9 cellular contexts compared by ENCODE assay signal in the genomic region with DNA sequence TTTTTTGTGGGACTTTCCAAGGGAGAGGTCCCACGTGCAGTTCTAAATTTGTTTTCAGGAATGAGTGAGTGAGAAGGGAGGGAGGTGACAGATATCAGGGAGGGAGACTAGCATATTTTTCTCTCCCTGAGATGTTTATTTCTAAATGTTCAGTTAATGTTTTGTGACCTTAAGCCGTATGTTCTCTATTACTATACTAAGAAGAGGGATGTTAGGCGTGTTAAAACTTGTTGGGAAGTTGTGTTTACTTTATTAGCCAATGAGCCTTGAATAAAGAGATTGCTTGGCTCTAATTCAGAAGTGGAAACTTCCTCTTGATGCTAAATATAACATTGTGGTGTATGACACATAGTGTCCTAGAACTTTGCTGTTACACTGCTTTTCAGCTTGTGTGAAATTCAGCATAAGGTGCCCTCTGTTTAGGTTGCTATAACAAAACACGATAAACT. TPM values are rescaled to one million over a fixed set of nuclear protein-coding genes. Genes with fewer than 3 reads are reported as not detected.
DNase-seq lines count a peak whose midpoint lies in the region; ATAC-seq and TF ChIP-seq lines count a peak whose summit lies in the region.
"Had no signal": no experiment of that assay in that cellular context is flagged by ENCODE, and none has a peak within 500 bp of the region (broad histone marks: within the 10 kb centered on the region; RNA-seq: fewer than 3 reads in every experiment).

No MANE protein-coding gene starts in this region.

- 5 to 12% methylated on average over 4 of the region's 4 CpGs for WGBS in esophagus squamous epithelium, 2 donors

- TF ChIP-seq CTCF in activated CD8-positive, alpha-beta T cell treated with anti-CD3 and anti-CD28 coated beads for 36 hours (IDR thresholded peaks at IDR 0.05) = no peak
- TF ChIP-seq CTCF in esophagus squamous epithelium (IDR thresholded peaks at IDR 0.05) (no peak), thoracic aorta (IDR thresholded peaks at IDR 0.05) (no peak)

- ATAC-seq in activated CD8-positive, alpha-beta T cell treated with anti-CD3 and anti-CD28 coated beads for 36 hours = peak; percentile 62
- no peak for ATAC-seq in activated CD8-positive, alpha-beta T cell treated with anti-CD3 and anti-CD28 coated beads, Interleukin-2, amount 10 ng/mL, durations not matched to agents 7 days and 5 days
- peak; percentile 64 for ATAC-seq in thoracic aorta (ENCODE audit: insufficient number of reproducible peaks, low FRiP score, low read depth)
- ATAC-seq in GM19455 (IDR thresholded peaks at IDR 0.05; ENCODE audit: unreplicated experiment) = no peak

- no peak overlapping the region for H3K4me3 ChIP-seq in esophagus squamous epithelium
- H3K4me3 ChIP-seq in thoracic aorta = no peak overlapping the region

- H3K9me3 ChIP-seq in esophagus squamous epithelium (peaks cover 0 to 5% (median 0%) of the 10 kb centered on the region in 3 donors), thoracic aorta (no peaks in the 10 kb centered on the region)

- CTCF ChIA-PET in activated CD8-positive, alpha-beta T cell treated with anti-CD3 and anti-CD28 coated beads for 36 hours (lab: Charles Lee) = no interaction called here
- CTCF ChIA-PET in activated CD8-positive, alpha-beta T cell treated with anti-CD3 and anti-CD28 coated beads, Interleukin-2, amount 10 ng/mL, durations not matched to agents 7 days and 5 days (lab: Charles Lee) = no interaction called here

- H3K36me3 ChIP-seq in esophagus squamous epithelium (no peaks in the 10 kb centered on the region), thoracic aorta (no peaks in the 10 kb centered on the region)

- peaks cover 5% of the 10 kb centered on the region for H3K4me1 Mint-ChIP-seq in activated CD8-positive, alpha-beta T cell treated with anti-CD3 and anti-CD28 coated beads for 36 hours (ENCODE audit: low read depth)
- no peaks in the 10 kb centered on the region for H3K4me1 Mint-ChIP-seq in activated CD8-positive, alpha-beta T cell treated with anti-CD3 and anti-CD28 coated beads, Interleukin-2, amount 10 ng/mL, durations not matched to agents 7 days and 5 days (ENCODE audit: low read depth)
- H3K4me1 Mint-ChIP-seq: CD4-positive, alpha-beta memory T cell had no signal

- H3K27ac ChIP-seq in esophagus squamous epithelium (peak overlapping the region; percentile 25 to 76 (median 68)), thoracic aorta (peak overlapping the region in 1 of 2 donors; percentile 38)

- H3K27me3 ChIP-seq in esophagus squamous epithelium (no peaks in the 10 kb centered on the region), thoracic aorta (replicated peaks; ENCODE audit: insufficient read depth) (no peaks in the 10 kb centered on the region)

- peaks cover 8% of the 10 kb centered on the region for H3K9me3 Mint-ChIP-seq in activated CD8-positive, alpha-beta T cell treated with anti-CD3 and anti-CD28 coated beads for 36 hours
- peaks cover 10% of the 10 kb centered on the region for H3K9me3 Mint-ChIP-seq in activated CD8-positive, alpha-beta T cell treated with anti-CD3 and anti-CD28 coated beads, Interleukin-2, amount 10 ng/mL, durations not matched to agents 7 days and 5 days (ENCODE audit: insufficient read depth)

- H3K36me3 Mint-ChIP-seq in activated CD8-positive, alpha-beta T cell treated with anti-CD3 and anti-CD28 coated beads for 36 hours (ENCODE audit: low read depth) = no peaks in the 10 kb centered on the region
- H3K36me3 Mint-ChIP-seq in activated CD8-positive, alpha-beta T cell treated with anti-CD3 and anti-CD28 coated beads, Interleukin-2, amount 10 ng/mL, durations not matched to agents 7 days and 5 days (ENCODE audit: low read depth) = peaks cover 3% of the 10 kb centered on the region
- H3K36me3 Mint-ChIP-seq: CD4-positive, alpha-beta memory T cell had no signal

- no peak for TF ChIP-seq POLR2A in esophagus squamous epithelium (IDR thresholded peaks at IDR 0.05)

- no peak overlapping the region for H3K4me3 Mint-ChIP-seq in activated CD8-positive, alpha-beta T cell treated with anti-CD3 and anti-CD28 coated beads for 36 hours
- no peak overlapping the region for H3K4me3 Mint-ChIP-seq in activated CD8-positive, alpha-beta T cell treated with anti-CD3 and anti-CD28 coated beads, Interleukin-2, amount 10 ng/mL, durations not matched to agents 7 days and 5 days
- H3K4me3 Mint-ChIP-seq: CD4-positive, alpha-beta memory T cell had no signal

- intact Hi-C loops in activated CD8-positive, alpha-beta T cell treated with anti-CD3 and anti-CD28 coated beads for 36 hours (cut with micrococcal nuclease) = no loop called here
- intact Hi-C loops in esophagus squamous epithelium (cut with DNase I) = no loop called here

- H3K4me1 ChIP-seq in esophagus squamous epithelium (peaks cover 0 to 16% (median 15%) of the 10 kb centered on the region in 3 donors), thoracic aorta (ENCODE audit: control insufficient read depth in 1 of 2, low read depth in 2 of 2) (peaks cover 15 to 21% of the 10 kb centered on the region in 2 donors)

- POLR2A ChIA-PET in activated CD8-positive, alpha-beta T cell treated with anti-CD3 and anti-CD28 coated beads for 36 hours (lab: Charles Lee) = no interaction called here
- POLR2A ChIA-PET in activated CD8-positive, alpha-beta T cell treated with anti-CD3 and anti-CD28 coated beads, Interleukin-2, amount 10 ng/mL, durations not matched to agents 7 days and 5 days (lab: Charles Lee) = no interaction called here

- no peak for DNase-seq in activated CD8-positive, alpha-beta T cell treated with anti-CD3 and anti-CD28 coated beads for 36 hours
- DNase-seq in activated CD8-positive, alpha-beta T cell treated with anti-CD3 and anti-CD28 coated beads, Interleukin-2, amount 10 ng/mL, durations not matched to agents 7 days and 5 days = no peak
- DNase-seq in NCI-H1105 (lab: John Stamatoyannopoulos, UW) (peak; percentile 25), esophagus squamous epithelium (lab: John Stamatoyannopoulos, UW) (no peak), thoracic aorta (ENCODE audit: low spot score) (no peak), NCI-H1092 treated with DMSO at 0.1 percent for 48 hours (lab: John Stamatoyannopoulos, UW) (no peak), OCI-M2 (lab: John Stamatoyannopoulos, UW; ENCODE audit: unreplicated experiment) (no peak)
- DNase-seq: CD4-positive, alpha-beta memory T cell had no signal

- no peaks in the 10 kb centered on the region for H3K27me3 Mint-ChIP-seq in activated CD8-positive, alpha-beta T cell treated with anti-CD3 and anti-CD28 coated beads for 36 hours
- H3K27me3 Mint-ChIP-seq in activated CD8-positive, alpha-beta T cell treated with anti-CD3 and anti-CD28 coated beads, Interleukin-2, amount 10 ng/mL, durations not matched to agents 7 days and 5 days (ENCODE audit: low read depth) = peaks cover 9% of the 10 kb centered on the region

- no peak overlapping the region for H3K27ac Mint-ChIP-seq in activated CD8-positive, alpha-beta T cell treated with anti-CD3 and anti-CD28 coated beads for 36 hours
- no peak overlapping the region for H3K27ac Mint-ChIP-seq in activated CD8-positive, alpha-beta T cell treated with anti-CD3 and anti-CD28 coated beads, Interleukin-2, amount 10 ng/mL, durations not matched to agents 7 days and 5 days
- H3K27ac Mint-ChIP-seq: CD4-positive, alpha-beta memory T cell had no signal

RNA-seq across cellular contexts. Expression of a gene that starts 37.3 kb away (rescaled TPM):
- 1 to 10 TPM; 2.3 to 2.7 TPM for total RNA-seq in activated CD8-positive, alpha-beta T cell treated with anti-CD3 and anti-CD28 coated beads for 36 hours
- total RNA-seq in activated CD8-positive, alpha-beta T cell treated with anti-CD3 and anti-CD28 coated beads, Interleukin-2, amount 10 ng/mL, durations not matched to agents 7 days and 5 days = 1 to 10 TPM in 1 of 2 experiments, under 1 TPM in 1; 0.91 to 2.3 TPM
- total RNA-seq in esophagus squamous epithelium = 1 to 10 TPM in 1 of 4 donors, under 1 TPM in 3; 0.35 to 7.4 (median 0.74) TPM
- total RNA-seq in thoracic aorta = 10 to 100 TPM in 1 of 2 donors, 1 to 10 TPM in 1; 1.9 to 16.2 TPM

Comparison
In these comparisons a context has a peak if more than half of its experiments do, and no peak if none do; other contexts are left out.
1. ATAC-seq: peak in activated CD8-positive, alpha-beta T cell treated with anti-CD3 and anti-CD28 coated beads for 36 hours (single experiment) and thoracic aorta (single experiment); none in activated CD8-positive, alpha-beta T cell treated with anti-CD3 and anti-CD28 coated beads, Interleukin-2, amount 10 ng/mL, durations not matched to agents 7 days and 5 days (single experiment) and GM19455 (single experiment).